In genomic region chr10:64430690-64431323, GRCh38 we compare ENCODE assay signal across 9 cellular contexts.
DNase-seq lines count a peak whose midpoint lies in the region; ATAC-seq and TF ChIP-seq lines count a peak whose summit lies in the region.
"Had no signal": no experiment of that assay in that cellular context is flagged by ENCODE, and none has a peak within 500 bp of the region (broad histone marks: within the 10 kb centered on the region; RNA-seq: fewer than 3 reads in every experiment).

No MANE protein-coding gene starts in this region.

- intact Hi-C loops in Caco-2 (cut with micrococcal nuclease; ENCODE audit: unreplicated experiment) (loop anchor here (2.0 to 5.0 kb wide), 2 partner anchors 216 to 634 kb away; no protein-coding TSS in a partner anchor), left colon (cut with DNase I, micrococcal nuclease) (no loop called here), heart right ventricle (cut with DNase I) (no loop called here)

- H3K27me3 ChIP-seq in Caco-2 (replicated peaks; ENCODE audit: control insufficient read depth, insufficient read depth, low read length) (no peaks in the 10 kb centered on the region), WERI-Rb-1 (ENCODE audit: insufficient read depth, low read depth, severe bottlenecking) (no peaks in the 10 kb centered on the region), heart right ventricle (no peaks in the 10 kb centered on the region)

- no peaks in the 10 kb centered on the region for H3K27me3 Mint-ChIP-seq in Caco-2 (ENCODE audit: insufficient read depth, unreplicated experiment)

- CTCF ChIA-PET in Caco-2 (lab: Charles Lee), result interaction anchor here (0.6 to 1.1 kb wide), 4 partner anchors 13 to 901 kb away, joined by 3 read pairs; no protein-coding TSS in a partner anchor

- TF ChIP-seq CTCF in Caco-2 (IDR thresholded peaks at IDR 0.05; ENCODE audit: insufficient read depth in 1 of 2, low read depth in 1 of 2, low read length in 1 of 2, severe bottlenecking in 1 of 2, unreplicated experiment in 1 of 2) (peak; percentile 50 to 75), WERI-Rb-1 (IDR thresholded peaks at IDR 0.05; ENCODE audit: low read depth, low read length) (peak; percentile 74), omental fat pad (IDR thresholded peaks at IDR 0.05) (no peak), heart right ventricle (IDR thresholded peaks at IDR 0.05) (peak in 1 of 9 donors; percentile 12)

- no peaks in the 10 kb centered on the region for H3K36me3 Mint-ChIP-seq in Caco-2 (ENCODE audit: insufficient read depth, unreplicated experiment)

- no TSS peak for BruUV-seq in Caco-2 (replicated peaks; lab: Mats Ljungman, UMichigan)

- peak; percentile 57 to 67 for DNase-seq in Caco-2
- peak; percentile 46 for DNase-seq in HT-29 (ENCODE audit: low spot score)
- peak; percentile 86 for DNase-seq in WERI-Rb-1
- DNase-seq in left colon, result peak in 1 of 2 donors; percentile 23
- no peak for DNase-seq in activated CD4-positive, alpha-beta T cell treated with anti-CD3 and anti-CD28 coated beads for 1 hour
- DNase-seq in omental fat pad (ENCODE audit: low spot score), result no peak
- no peak for DNase-seq in heart right ventricle

- H3K9me3 ChIP-seq in Caco-2, result no peaks in the 10 kb centered on the region
- H3K9me3 ChIP-seq in WERI-Rb-1 (ENCODE audit: severe bottlenecking), result no peaks in the 10 kb centered on the region
- peaks cover 0 to 5% (median 0%) of the 10 kb centered on the region in 11 donors for H3K9me3 ChIP-seq in heart right ventricle

- POLR2A ChIA-PET in Caco-2 (lab: Charles Lee), result no interaction called here

- no peak overlapping the region for H3K4me3 Mint-ChIP-seq in Caco-2 (ENCODE audit: unreplicated experiment)
- H3K4me3 Mint-ChIP-seq: T-helper 1 cell treated with Interleukin-12 subunit alpha and Interleukin-12 subunit beta and Interleukin-4 antibody, amounts not matched to agents 30 μg/mL and 1 μg/mL, for 36 hours had no signal

- ATAC-seq in left colon (peak; percentile 71), omental fat pad (ENCODE audit: low FRiP score) (no peak), HG02852 (IDR thresholded peaks at IDR 0.05; ENCODE audit: unreplicated experiment) (no peak), heart right ventricle (no peak)

- H3K9me3 Mint-ChIP-seq in Caco-2 (ENCODE audit: unreplicated experiment), result no peaks in the 10 kb centered on the region
- H3K9me3 Mint-ChIP-seq: T-helper 1 cell treated with Interleukin-12 subunit alpha and Interleukin-12 subunit beta and Interleukin-4 antibody, amounts not matched to agents 30 μg/mL and 1 μg/mL, for 36 hours had no signal

- no peaks in the 10 kb centered on the region for H3K4me1 Mint-ChIP-seq in Caco-2 (ENCODE audit: low read depth, unreplicated experiment)

- H3K4me3 ChIP-seq in Caco-2 (ENCODE audit: low read depth, low read length) (no peak overlapping the region), WERI-Rb-1 (ENCODE audit: low read depth, low read length) (no peak overlapping the region), heart right ventricle (no peak overlapping the region)

- H3K4me1 ChIP-seq in Caco-2 (no peaks in the 10 kb centered on the region), heart right ventricle (no peaks in the 10 kb centered on the region)

- 16 to 24% methylated on average over 2 of the region's 2 CpGs for WGBS in heart right ventricle, 2 donors

- H3K27ac ChIP-seq in WERI-Rb-1 (no peak overlapping the region), heart right ventricle (no peak overlapping the region)

- H3K36me3 ChIP-seq in Caco-2 (ENCODE audit: control insufficient read depth, insufficient read depth, low read length) (no peaks in the 10 kb centered on the region), WERI-Rb-1 (no peaks in the 10 kb centered on the region), heart right ventricle (no peaks in the 10 kb centered on the region)

- H3K27ac Mint-ChIP-seq in Caco-2 (ENCODE audit: unreplicated experiment), result no peak overlapping the region
- H3K27ac Mint-ChIP-seq: T-helper 1 cell treated with Interleukin-12 subunit alpha and Interleukin-12 subunit beta and Interleukin-4 antibody, amounts not matched to agents 30 μg/mL and 1 μg/mL, for 36 hours had no signal

Comparison
In these comparisons a context has a peak if more than half of its experiments do, and no peak if none do; other contexts are left out.
1. DNase-seq: peak in Caco-2 (2 of 2), HT-29 (single experiment) and WERI-Rb-1 (single experiment); none in activated CD4-positive, alpha-beta T cell treated with anti-CD3 and anti-CD28 coated beads for 1 hour (single experiment), omental fat pad (single experiment) and heart right ventricle (0 of 2).
2. CTCF ChIP-seq: peak in Caco-2 (2 of 2) and WERI-Rb-1 (single experiment); none in omental fat pad (0 of 3).